In genomic region chr10:72312865-72313391, GRCh38 we compare ENCODE assay signal across 21 cellular contexts.
"Had no signal": no experiment of that assay in that cellular context is flagged by ENCODE, and none has a peak within 500 bp of the region (broad histone marks: within the 10 kb centered on the region; RNA-seq: fewer than 3 reads in every experiment).

No MANE protein-coding gene starts in this region.

- H3K4me3 Mint-ChIP-seq: activated CD8-positive, alpha-beta T cell treated with anti-CD3 and anti-CD28 coated beads for 36 hours; activated naive CD8-positive, alpha-beta T cell treated with anti-CD3 and anti-CD28 coated beads for 36 hours; activated T-cell treated with anti-CD3 and anti-CD28 coated beads, Interleukin-2, amount 50 U/mL, for 72 hours; T-helper 1 cell treated with Interleukin-12 subunit alpha and Interleukin-12 subunit beta and Interleukin-4 antibody, amounts not matched to agents 30 μg/mL and 1 μg/mL, for 36 hours; WTC11 had no signal

- H3K36me3 ChIP-seq: brain microvascular endothelial cell, cardiac muscle cell, Peyer's patch had no signal

- H3K27ac Mint-ChIP-seq: activated CD8-positive, alpha-beta T cell treated with anti-CD3 and anti-CD28 coated beads for 36 hours; activated naive CD8-positive, alpha-beta T cell treated with anti-CD3 and anti-CD28 coated beads for 36 hours; activated T-cell treated with anti-CD3 and anti-CD28 coated beads, Interleukin-2, amount 50 U/mL, for 72 hours; T-helper 1 cell treated with Interleukin-12 subunit alpha and Interleukin-12 subunit beta and Interleukin-4 antibody, amounts not matched to agents 30 μg/mL and 1 μg/mL, for 36 hours; WTC11 had no signal

- H3K4me3 ChIP-seq: cardiac muscle cell, Peyer's patch had no signal

- H3K27me3 ChIP-seq: brain microvascular endothelial cell, cardiac muscle cell, Peyer's patch had no signal

- H3K27me3 Mint-ChIP-seq: activated CD8-positive, alpha-beta T cell treated with anti-CD3 and anti-CD28 coated beads for 36 hours; activated naive CD8-positive, alpha-beta T cell treated with anti-CD3 and anti-CD28 coated beads for 36 hours had no signal

- H3K9me3 ChIP-seq: Peyer's patch had no signal

- H3K36me3 Mint-ChIP-seq: WTC11 had no signal

- H3K9me3 Mint-ChIP-seq: activated CD8-positive, alpha-beta T cell treated with anti-CD3 and anti-CD28 coated beads for 36 hours; activated naive CD8-positive, alpha-beta T cell treated with anti-CD3 and anti-CD28 coated beads for 36 hours; activated T-cell treated with anti-CD3 and anti-CD28 coated beads, Interleukin-2, amount 50 U/mL, for 72 hours; T-helper 1 cell treated with Interleukin-12 subunit alpha and Interleukin-12 subunit beta and Interleukin-4 antibody, amounts not matched to agents 30 μg/mL and 1 μg/mL, for 36 hours; WTC11 had no signal

- H3K27ac ChIP-seq: brain microvascular endothelial cell, cardiac muscle cell, Peyer's patch had no signal

- DNase-seq: activated CD4-positive, alpha-beta T cell treated with anti-CD3 and anti-CD28 coated beads for 48 hours; activated CD4-positive, CD25-positive, alpha-beta regulatory T cell treated with anti-CD3 and anti-CD28 coated beads, Interleukin-2, amount 50 U/mL, for 72 hours; activated CD8-positive, alpha-beta memory T cell treated with anti-CD3 and anti-CD28 coated beads, Interleukin-2, amount 50 U/mL, for 4 hours; activated CD8-positive, alpha-beta T cell treated with anti-CD3 and anti-CD28 coated beads for 36 hours; activated naive CD8-positive, alpha-beta T cell treated with anti-CD3 and anti-CD28 coated beads for 36 hours; activated T-cell treated with anti-CD3 and anti-CD28 coated beads, Interleukin-2, amount 50 U/mL, for 72 hours; brain microvascular endothelial cell; NCI-H1092; NCI-H1417; NCI-H1694; NCI-H2029 treated with DMSO at 0.1 percent for 48 hours; NCI-H510A treated with DMSO at 0.1 percent for 48 hours; NCI-H69; NK-92 treated with Interleukin-12 subunit alpha and Interleukin-12 subunit beta, amount 100 ng/mL, for 24 hours; OCI-M1; Peyer's patch; SHP77 treated with DMSO at 0.1 percent for 48 hours; T-helper 9 cell had no signal

- ATAC-seq: activated CD8-positive, alpha-beta T cell treated with anti-CD3 and anti-CD28 coated beads for 36 hours; activated T-cell treated with anti-CD3 and anti-CD28 coated beads, Interleukin-2, amount 50 U/mL, for 72 hours; WTC11 had no signal
